11 cellular contexts compared by ENCODE assay signal in genomic region chr5:71533142-71533541, GRCh38. TPM values are rescaled to one million over a fixed set of nuclear protein-coding genes. Genes with fewer than 3 reads are reported as not detected.
A peak's percentile ranks its signal among the peaks of the same experiment; 100 is the strongest.
DNase-seq lines count a peak whose midpoint lies in the region; TF ChIP-seq lines count a peak whose summit lies in the region.
"Had no signal": no experiment of that assay in that cellular context is flagged by ENCODE, and none has a peak within 500 bp of the region (broad histone marks: within the 10 kb centered on the region; RNA-seq: fewer than 3 reads in every experiment).

No MANE protein-coding gene starts in this region.

- peaks cover 4% of the 10 kb centered on the region for H3K79me2 ChIP-seq in ACC112 (ENCODE audit: control insufficient read depth, insufficient read depth, low read length, unreplicated experiment)

- 61% methylated on average over 3 of the region's 3 CpGs for WGBS in prostate gland

- H3K4me1 ChIP-seq in ACC112 (ENCODE audit: control insufficient read depth, insufficient read depth, low read length, unreplicated experiment) (peaks cover 17% of the 10 kb centered on the region), adipocyte (ENCODE audit: control insufficient read depth, insufficient read depth, low read length) (peaks cover 29% of the 10 kb centered on the region), prostate gland (replicated peaks) (no peaks in the 10 kb centered on the region)
- H3K4me1 ChIP-seq: uterus had no signal

- H3K4me3 ChIP-seq in ACC112 (ENCODE audit: low read depth, low read length), result peak overlapping the region; percentile 22; the same call in 1 of the 2 replicates
- no peak overlapping the region for H3K4me3 ChIP-seq in adipocyte (ENCODE audit: low read length)
- no peak overlapping the region for H3K4me3 ChIP-seq in prostate gland
- H3K4me3 ChIP-seq: uterus had no signal

- H3K9ac ChIP-seq in adipocyte (ENCODE audit: low read length), result no peak overlapping the region

- peaks cover 16% of the 10 kb centered on the region for H3K36me3 ChIP-seq in ACC112 (ENCODE audit: insufficient read depth, low read length)
- peaks cover 9% of the 10 kb centered on the region for H3K36me3 ChIP-seq in adipocyte (ENCODE audit: control insufficient read depth, insufficient read depth, low read length, severe bottlenecking)
- H3K36me3 ChIP-seq in prostate gland, result no peaks in the 10 kb centered on the region
- H3K36me3 ChIP-seq: uterus had no signal

- DNase-seq in ELR (ENCODE audit: low read depth), result peak; percentile 13
- DNase-seq in adipocyte (ENCODE audit: low read depth), result peak; percentile 65
- DNase-seq in iris pigment epithelial cell (ENCODE audit: low read depth), result peak; percentile 45
- no peak for DNase-seq in NCI-H510A (lab: John Stamatoyannopoulos, UW)
- DNase-seq in NCI-H1436 treated with DMSO at 0.1 percent for 48 hours (lab: John Stamatoyannopoulos, UW), result no peak
- DNase-seq in prostate gland (ENCODE audit: low spot score), result no peak
- DNase-seq in HPDE6-E6E7 (ENCODE audit: extremely low spot score), result no peak
- DNase-seq: NCI-H2171 treated with DMSO at 0.1 percent for 48 hours, uterus, WERI-Rb-1 had no signal

- H2AFZ ChIP-seq in ACC112 (ENCODE audit: low read length, unreplicated experiment), result no peak overlapping the region

- H3K27ac ChIP-seq in ACC112 (ENCODE audit: low read depth, low read length), result peak overlapping the region; percentile 84
- H3K27ac ChIP-seq in prostate gland, result no peak overlapping the region
- H3K27ac ChIP-seq: uterus, WERI-Rb-1 had no signal

- intact Hi-C loops in prostate gland (cut with DNase I), result no loop called here

- no peak for TF ChIP-seq CTCF in prostate gland (IDR thresholded peaks at IDR 0.05)

- no peak for TF ChIP-seq POLR2A in prostate gland (IDR thresholded peaks at IDR 0.05)

- H3K9me3 ChIP-seq in adipocyte (ENCODE audit: control insufficient read depth, low read length) (no peaks in the 10 kb centered on the region), prostate gland (no peaks in the 10 kb centered on the region)
- H3K9me3 ChIP-seq: uterus had no signal

- H3K27me3 ChIP-seq in ACC112 (ENCODE audit: insufficient read depth, low read length) (no peaks in the 10 kb centered on the region), adipocyte (replicated peaks; ENCODE audit: control insufficient read depth, insufficient read depth, low read length) (no peaks in the 10 kb centered on the region), prostate gland (replicated peaks; ENCODE audit: insufficient read depth) (no peaks in the 10 kb centered on the region)
- H3K27me3 ChIP-seq: uterus had no signal

RNA-seq across cellular contexts. Expression of gene MCCC2, which starts 54.0 kb away (rescaled TPM):
- 100 to 1,000 TPM in 1 of 2 donors, 10 to 100 TPM in 1; 53.0 to 141 TPM for total RNA-seq in prostate gland

Comparison
In these comparisons a context has a peak if more than half of its experiments do, and no peak if none do; other contexts are left out.
1. DNase-seq: peak in ELR (single experiment), adipocyte (single experiment) and iris pigment epithelial cell (single experiment); none in NCI-H510A (single experiment), NCI-H1436 treated with DMSO at 0.1 percent for 48 hours (single experiment), prostate gland (single experiment) and HPDE6-E6E7 (single experiment).